15 cellular contexts compared by ENCODE assay signal in the genomic region with DNA sequence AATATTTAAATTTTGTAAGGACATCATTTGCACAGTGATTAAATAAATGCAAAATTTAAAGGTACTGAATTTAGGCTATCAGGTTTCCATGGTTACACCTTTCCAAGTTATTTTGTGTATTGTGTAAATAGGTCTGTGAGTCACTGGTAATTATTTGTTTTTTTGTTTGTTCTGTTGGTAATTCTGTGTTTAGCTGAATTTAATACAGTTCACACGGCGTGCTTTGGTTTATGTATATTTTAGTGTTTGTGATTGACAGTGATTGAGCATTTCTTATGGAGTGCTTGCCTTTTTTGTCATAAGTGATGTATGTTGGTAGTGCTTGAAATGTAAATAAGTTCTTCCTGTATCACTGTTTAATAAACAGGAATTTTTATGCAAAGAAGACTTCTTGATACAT. TPM values are rescaled to one million over a fixed set of nuclear protein-coding genes. Genes with fewer than 3 reads are reported as not detected.
DNase-seq lines count a peak whose midpoint lies in the region; ATAC-seq, FAIRE-seq and TF ChIP-seq lines count a peak whose summit lies in the region.
"Had no signal": no experiment of that assay in that cellular context is flagged by ENCODE, and none has a peak within 500 bp of the region (broad histone marks: within the 10 kb centered on the region; RNA-seq: fewer than 3 reads in every experiment).

No MANE protein-coding gene starts in this region.

- H3K4me1 ChIP-seq in A673 (ENCODE audit: insufficient read depth, low read length, poor library complexity, severe bottlenecking) (peaks cover 37% of the 10 kb centered on the region), HEK293 (ENCODE audit: control insufficient read depth, insufficient read depth, low read length) (peaks cover 10% of the 10 kb centered on the region)
- H3K4me1 ChIP-seq: BE2C had no signal

- H3K27ac Mint-ChIP-seq in mesothelial cell of epicardium = peak overlapping the region; percentile 34
- H3K27ac Mint-ChIP-seq: CD4-positive, alpha-beta memory T cell; GM23338 had no signal

- POLR2A ChIA-PET in A673 (lab: Charles Lee; ENCODE audit: low non-redundant PET) = no interaction called here
- POLR2A ChIA-PET in HEK293 (lab: Yijun Ruan, JAX) = interaction anchor here (0.7 to 1.0 kb wide), 2 partner anchors 8 to 56 kb away, joined by 3 to 7 read pairs; a partner anchor contains a TSS

- FAIRE-seq in TTC549 (lab: Jason Lieb, UNC) = peak; percentile 97
- FAIRE-seq: GM18507 had no signal

- H3K36me3 ChIP-seq in A673 (ENCODE audit: insufficient read depth, low read length, poor library complexity, severe bottlenecking) (no peaks in the 10 kb centered on the region), HEK293 (ENCODE audit: control insufficient read depth in 2 of 2, insufficient read depth in 1 of 2, low read length in 2 of 2) (no peaks in the 10 kb centered on the region)
- H3K36me3 ChIP-seq: BE2C had no signal

- no peaks in the 10 kb centered on the region for H3K36me3 Mint-ChIP-seq in mesothelial cell of epicardium
- H3K36me3 Mint-ChIP-seq: CD4-positive, alpha-beta memory T cell had no signal

- no peak overlapping the region for H3K4me3 Mint-ChIP-seq in mesothelial cell of epicardium
- H3K4me3 Mint-ChIP-seq: CD4-positive, alpha-beta memory T cell; GM23338 had no signal

- in situ Hi-C loops in GM13977 (cut with MboI; ENCODE audit: low pct_unique_long_range_greater_than_20kb, low sequenced_read_pairs, unreplicated experiment) (no loop called here), G401 (cut with HindIII; ENCODE audit: low sequenced_read_pairs) (no loop called here)

- BruUV-seq in A673 (replicated peaks; lab: Mats Ljungman, UMichigan) = no TSS peak

- no peak overlapping the region for H3K4me3 ChIP-seq in A673 (ENCODE audit: low read depth, low read length, poor library complexity, severe bottlenecking)
- H3K4me3 ChIP-seq in HEK293 (ENCODE audit: low read depth, low read length) = no peak overlapping the region
- H3K4me3 ChIP-seq: GM23338 had no signal

- no peaks in the 10 kb centered on the region for H3K27me3 ChIP-seq in A673 (replicated peaks; ENCODE audit: insufficient read depth, low read depth, low read length, poor library complexity)
- H3K27me3 ChIP-seq: BE2C had no signal

- DNase-seq in A673 (ENCODE audit: low spot score) = no peak
- no peak for DNase-seq in mesothelial cell of epicardium (ENCODE audit: low spot score in 2 of 2, unreplicated experiment in 2 of 2)
- no peak for DNase-seq in GM13977 (ENCODE audit: low spot score)
- no peak for DNase-seq in G401 (ENCODE audit: low spot score)
- DNase-seq: BE2C; CD4-positive, alpha-beta memory T cell; DND-41; GF-D8; H7 had no signal

- intact Hi-C loops in A673 (cut with micrococcal nuclease; ENCODE audit: unreplicated experiment) = no loop called here

- no peaks in the 10 kb centered on the region for H3K9me3 Mint-ChIP-seq in mesothelial cell of epicardium
- H3K9me3 Mint-ChIP-seq: CD4-positive, alpha-beta memory T cell; GM23338 had no signal

- H3K4me1 Mint-ChIP-seq in mesothelial cell of epicardium = peaks cover 21% of the 10 kb centered on the region

- CTCF ChIA-PET in A673 (lab: Charles Lee) = interaction anchor here (0.6 kb wide), 1 partner anchor 1242 kb away, joined by 4 read pairs; no protein-coding TSS in a partner anchor
- CTCF ChIA-PET in HEK293 (lab: Yijun Ruan, JAX) = interaction anchor here (0.6 to 1.0 kb wide), 2 partner anchors 53 to 657 kb away, joined by 5 to 6 read pairs; no protein-coding TSS in a partner anchor

- H3K27me3 Mint-ChIP-seq in mesothelial cell of epicardium (ENCODE audit: low read depth) = no peaks in the 10 kb centered on the region

- peak overlapping the region; percentile 89 for H3K27ac ChIP-seq in A673 (ENCODE audit: low read depth, low read length, poor library complexity, severe bottlenecking)
- no peak overlapping the region for H3K27ac ChIP-seq in HEK293 (ENCODE audit: extremely low read depth, low read depth, low read length)
- H3K27ac ChIP-seq: C4-2B had no signal

- no peaks in the 10 kb centered on the region for H3K9me3 ChIP-seq in A673 (ENCODE audit: low read depth, low read length, poor library complexity, severe bottlenecking)
- H3K9me3 ChIP-seq in HEK293 (ENCODE audit: control insufficient read depth, insufficient read depth, low read depth, low read length) = no peaks in the 10 kb centered on the region
- H3K9me3 ChIP-seq: BE2C had no signal

- TF ChIP-seq CTCF in A673 (conservative IDR thresholded peaks at IDR 0.05; ENCODE audit: low read depth, low read length) (no peak), HEK293 (tag by site-specific recombination; IDR thresholded peaks at IDR 0.05) (no peak), mesothelial cell of epicardium (IDR thresholded peaks at IDR 0.05; ENCODE audit: unreplicated experiment) (no peak), GM13977 (IDR thresholded peaks at IDR 0.05; ENCODE audit: extremely low read depth, insufficient read depth, missing control alignments) (no peak)

- ATAC-seq in GM19324 (IDR thresholded peaks at IDR 0.05; ENCODE audit: low FRiP score, unreplicated experiment) = no peak
- ATAC-seq: GM23338 had no signal

TF ChIP-seq in HEK293, 187 proteins besides CTCF, POLR2A, EP300 and RAD21 (continues in another document):
- TF ChIP-seq MEIS1 (CRISPR knock-in tag; IDR thresholded peaks at IDR 0.05; ENCODE audit: borderline replicate concordance) (no peak), ZBTB7A (tag by site-specific recombination; IDR thresholded peaks at IDR 0.05; ENCODE audit: low read depth) (no peak), ZNF791 (tag by site-specific recombination; IDR thresholded peaks at IDR 0.05) (no peak), ZNF785 (tag by site-specific recombination; IDR thresholded peaks at IDR 0.05) (no peak), FEZF1 (tag by site-specific recombination; IDR thresholded peaks at IDR 0.05) (peak; percentile 15; the same call in 1 of the 2 replicates), ZNF521 (tag by site-specific recombination; IDR thresholded peaks at IDR 0.05) (no peak), ZNF555 (tag by site-specific recombination; conservative IDR thresholded peaks at IDR 0.05) (no peak), ZNF24 (tag by site-specific recombination; IDR thresholded peaks at IDR 0.05) (no peak)
- TF ChIP-seq, protein P1, sequence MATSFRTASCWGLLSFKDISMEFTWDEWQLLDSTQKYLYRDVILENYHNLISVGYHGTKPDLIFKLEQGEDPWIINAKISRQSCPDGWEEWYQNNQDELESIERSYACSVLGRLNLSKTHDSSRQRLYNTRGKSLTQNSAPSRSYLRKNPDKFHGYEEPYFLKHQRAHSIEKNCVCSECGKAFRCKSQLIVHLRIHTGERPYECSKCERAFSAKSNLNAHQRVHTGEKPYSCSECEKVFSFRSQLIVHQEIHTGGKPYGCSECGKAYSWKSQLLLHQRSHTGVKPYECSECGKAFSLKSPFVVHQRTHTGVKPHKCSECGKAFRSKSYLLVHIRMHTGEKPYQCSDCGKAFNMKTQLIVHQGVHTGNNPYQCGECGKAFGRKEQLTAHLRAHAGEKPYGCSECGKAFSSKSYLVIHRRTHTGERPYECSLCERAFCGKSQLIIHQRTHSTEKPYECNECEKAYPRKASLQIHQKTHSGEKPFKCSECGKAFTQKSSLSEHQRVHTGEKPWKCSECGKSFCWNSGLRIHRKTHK (tag by site-specific recombination; IDR thresholded peaks at IDR 0.05) = peak; percentile 77
- TF ChIP-seq, protein P2, sequence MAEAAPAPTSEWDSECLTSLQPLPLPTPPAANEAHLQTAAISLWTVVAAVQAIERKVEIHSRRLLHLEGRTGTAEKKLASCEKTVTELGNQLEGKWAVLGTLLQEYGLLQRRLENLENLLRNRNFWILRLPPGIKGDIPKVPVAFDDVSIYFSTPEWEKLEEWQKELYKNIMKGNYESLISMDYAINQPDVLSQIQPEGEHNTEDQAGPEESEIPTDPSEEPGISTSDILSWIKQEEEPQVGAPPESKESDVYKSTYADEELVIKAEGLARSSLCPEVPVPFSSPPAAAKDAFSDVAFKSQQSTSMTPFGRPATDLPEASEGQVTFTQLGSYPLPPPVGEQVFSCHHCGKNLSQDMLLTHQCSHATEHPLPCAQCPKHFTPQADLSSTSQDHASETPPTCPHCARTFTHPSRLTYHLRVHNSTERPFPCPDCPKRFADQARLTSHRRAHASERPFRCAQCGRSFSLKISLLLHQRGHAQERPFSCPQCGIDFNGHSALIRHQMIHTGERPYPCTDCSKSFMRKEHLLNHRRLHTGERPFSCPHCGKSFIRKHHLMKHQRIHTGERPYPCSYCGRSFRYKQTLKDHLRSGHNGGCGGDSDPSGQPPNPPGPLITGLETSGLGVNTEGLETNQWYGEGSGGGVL (tag by site-specific recombination; IDR thresholded peaks at IDR 0.05) = no peak
- TF ChIP-seq, protein P3, sequence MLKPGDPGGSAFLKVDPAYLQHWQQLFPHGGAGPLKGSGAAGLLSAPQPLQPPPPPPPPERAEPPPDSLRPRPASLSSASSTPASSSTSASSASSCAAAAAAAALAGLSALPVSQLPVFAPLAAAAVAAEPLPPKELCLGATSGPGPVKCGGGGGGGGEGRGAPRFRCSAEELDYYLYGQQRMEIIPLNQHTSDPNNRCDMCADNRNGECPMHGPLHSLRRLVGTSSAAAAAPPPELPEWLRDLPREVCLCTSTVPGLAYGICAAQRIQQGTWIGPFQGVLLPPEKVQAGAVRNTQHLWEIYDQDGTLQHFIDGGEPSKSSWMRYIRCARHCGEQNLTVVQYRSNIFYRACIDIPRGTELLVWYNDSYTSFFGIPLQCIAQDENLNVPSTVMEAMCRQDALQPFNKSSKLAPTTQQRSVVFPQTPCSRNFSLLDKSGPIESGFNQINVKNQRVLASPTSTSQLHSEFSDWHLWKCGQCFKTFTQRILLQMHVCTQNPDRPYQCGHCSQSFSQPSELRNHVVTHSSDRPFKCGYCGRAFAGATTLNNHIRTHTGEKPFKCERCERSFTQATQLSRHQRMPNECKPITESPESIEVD (tag by site-specific recombination; IDR thresholded peaks at IDR 0.05) = peak; percentile 65

RNA-seq across cellular contexts. Expression of a gene that starts 38.4 kb away (rescaled TPM):
- total RNA-seq in A673 (2021) (28.9 and 33.2 TPM in 2 replicates), mesothelial cell of epicardium (5.1 to 5.9 TPM (median 5.1 TPM) in 3 replicates)
- 21.8 and 26.2 TPM in 2 replicates for total RNA-seq in G401 (2014; rRNA removed; shearing (Covaris generic))
- total RNA-seq: CD4-positive, alpha-beta memory T cell; GM23338; H7 had no signal

RNA-seq across cellular contexts. Expression of a gene that starts 47.1 kb away (rescaled TPM):
- total RNA-seq in A673 (2021) (11.8 and 12.7 TPM in 2 replicates), mesothelial cell of epicardium (13.1 to 15.0 TPM (median 13.5 TPM) in 3 replicates)
- 6.5 and 63.2 TPM in 2 replicates for total RNA-seq in G401 (2014; rRNA removed; shearing (Covaris generic))

RNA-seq across cellular contexts. Expression of a gene that starts 55.8 kb away (rescaled TPM):
- 18.3 and 20.4 TPM in 2 replicates for total RNA-seq in A673 (2021)
- total RNA-seq in mesothelial cell of epicardium = 9.7 to 11.8 TPM (median 10.7 TPM) in 3 replicates
- total RNA-seq in G401 (2014; rRNA removed; shearing (Covaris generic)) = 5.0 and 5.3 TPM in 2 replicates
- total RNA-seq: CD4-positive, alpha-beta memory T cell; H7 had no signal
